In the genomic region with DNA sequence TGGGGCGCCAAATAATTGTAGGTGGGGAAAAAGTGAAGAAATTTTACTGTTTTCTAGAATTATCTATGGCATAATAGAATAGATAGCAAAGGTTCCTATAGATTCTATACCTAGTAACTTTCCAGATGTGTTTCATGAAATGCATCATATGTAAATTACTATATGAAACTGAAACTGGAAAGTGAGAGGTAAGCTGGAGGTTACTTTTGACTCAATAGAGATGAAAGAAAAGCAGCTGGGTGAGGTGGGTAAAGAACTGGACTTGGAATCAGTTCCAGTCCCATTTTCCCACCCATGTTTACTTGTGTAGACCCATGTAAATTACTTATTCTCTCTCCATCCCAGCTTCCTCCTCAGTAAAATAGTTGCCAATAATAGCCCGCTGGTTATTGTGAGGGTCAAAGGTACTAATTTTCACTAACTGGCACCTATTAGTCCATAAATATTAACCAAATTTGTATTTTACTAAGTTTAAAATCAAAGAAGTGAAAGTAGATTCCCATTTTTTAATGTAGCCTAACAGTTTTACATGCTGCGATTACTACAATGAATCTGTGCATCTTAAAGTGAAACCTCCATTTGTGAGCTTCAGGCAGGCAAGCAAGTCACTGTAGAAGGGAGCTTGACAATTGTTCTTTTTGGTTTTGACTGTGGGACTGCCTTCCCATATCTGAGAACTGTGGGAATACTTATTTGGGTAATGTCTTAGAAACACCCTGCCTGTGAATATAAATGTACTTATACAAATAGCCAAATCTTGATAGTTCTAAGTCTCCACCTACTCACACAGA, we compare ENCODE assay signal across 9 cellular contexts.
DNase-seq lines count a peak whose midpoint lies in the region; ATAC-seq and TF ChIP-seq lines count a peak whose summit lies in the region.
"Had no signal": no experiment of that assay in that cellular context is flagged by ENCODE, and none has a peak within 500 bp of the region (broad histone marks: within the 10 kb centered on the region; RNA-seq: fewer than 3 reads in every experiment).

No MANE protein-coding gene starts in this region.

- ATAC-seq in GM18511 (IDR thresholded peaks at IDR 0.05; ENCODE audit: unreplicated experiment), result peak; percentile 97
- peak; percentile 97 for ATAC-seq in GM21515 (IDR thresholded peaks at IDR 0.05; ENCODE audit: unreplicated experiment)
- ATAC-seq in HG03378 (IDR thresholded peaks at IDR 0.05; ENCODE audit: unreplicated experiment), result peak; percentile 97
- peak; percentile 33 for ATAC-seq in left ventricle myocardium superior

- TF ChIP-seq CTCF in esophagus muscularis mucosa (IDR thresholded peaks at IDR 0.05), result no peak

- H3K4me1 ChIP-seq in esophagus muscularis mucosa, result peaks cover 3 to 37% (median 34%) of the 10 kb centered on the region in 4 donors

- no peak for DNase-seq in left ventricle myocardium superior
- DNase-seq in dermis blood vessel endothelial cell, result no peak
- DNase-seq in MG63, result no peak
- DNase-seq in posterior cingulate gyrus, result no peak
- DNase-seq in esophagus muscularis mucosa (ENCODE audit: extremely low spot score), result no peak
- DNase-seq: NCI-H1417 treated with DMSO at 0.1 percent for 48 hours had no signal

- no peaks in the 10 kb centered on the region for H3K9me3 ChIP-seq in MG63
- no peaks in the 10 kb centered on the region for H3K9me3 ChIP-seq in esophagus muscularis mucosa

- 81% methylated on average over 3 of the region's 3 CpGs for whole genome bisulfite sequencing in esophagus muscularis mucosa

- TF ChIP-seq POLR2A in esophagus muscularis mucosa (IDR thresholded peaks at IDR 0.05; ENCODE audit: low read depth), result no peak

- H3K36me3 ChIP-seq in MG63 (no peaks in the 10 kb centered on the region), esophagus muscularis mucosa (no peaks in the 10 kb centered on the region)

- no peak for TF ChIP-seq EP300 in esophagus muscularis mucosa (IDR thresholded peaks at IDR 0.05)

- H3K27ac ChIP-seq in esophagus muscularis mucosa (replicated peaks in 1 of 4), result peak overlapping the region in 2 of 4 donors; percentile 29 to 62

- intact Hi-C loops in left ventricle myocardium superior (cut with micrococcal nuclease), result no loop called here
- intact Hi-C loops in posterior cingulate gyrus (cut with DNase I), result no loop called here
- intact Hi-C loops in esophagus muscularis mucosa (cut with DNase I), result no loop called here

- H3K4me3 ChIP-seq in MG63 (no peak overlapping the region), esophagus muscularis mucosa (no peak overlapping the region)

- no peaks in the 10 kb centered on the region for H3K27me3 ChIP-seq in MG63
- no peaks in the 10 kb centered on the region for H3K27me3 ChIP-seq in esophagus muscularis mucosa

Comparison
In these comparisons a context has a peak if more than half of its experiments do, and no peak if none do; other contexts are left out.
1. ATAC-seq: peak in every context shown above with its lines; median percentile 97 in GM18511; 97 in GM21515; 97 in HG03378; 33 in left ventricle myocardium superior.